ENCODE assay signal across 11 cellular contexts in genomic region chr17:733743-734142, GRCh38. TPM values are rescaled to one million over a fixed set of nuclear protein-coding genes. Genes with fewer than 3 reads are reported as not detected.
DNase-seq lines count a peak whose midpoint lies in the region; ATAC-seq, FAIRE-seq and TF ChIP-seq lines count a peak whose summit lies in the region.
"Had no signal": no experiment of that assay in that cellular context is flagged by ENCODE, and none has a peak within 500 bp of the region (broad histone marks: within the 10 kb centered on the region; RNA-seq: fewer than 3 reads in every experiment).

No MANE protein-coding gene starts in this region.

- H4K20me1 ChIP-seq in GM23248 (ENCODE audit: insufficient read depth) (no peaks in the 10 kb centered on the region), keratinocyte (ENCODE audit: control insufficient read depth, extremely low read depth, insufficient read depth, low read length) (no peaks in the 10 kb centered on the region)

- H3K9me3 Mint-ChIP-seq in activated T-helper 2 cell treated with anti-CD3 and anti-CD28 coated beads, Interferon-gamma antibody, Interleukin-2, Interleukin-4, amounts not matched to agents 10 μg/mL and 5 μg/mL and 100 μg/mL, durations not matched to agents 14 hours and 24 hours and 36 hours, result no peaks in the 10 kb centered on the region

- peaks cover 2% of the 10 kb centered on the region for H3K9me1 ChIP-seq in keratinocyte (ENCODE audit: control insufficient read depth, extremely low read depth, insufficient read depth, low read length)

- H2AFZ ChIP-seq in GM23248 (no peak overlapping the region), keratinocyte (ENCODE audit: control insufficient read depth, low read length) (no peak overlapping the region)

- H3K4me1 ChIP-seq in A549 (peaks cover 14% of the 10 kb centered on the region), GM23248 (ENCODE audit: insufficient read depth) (peaks cover 7% of the 10 kb centered on the region), keratinocyte (ENCODE audit: control insufficient read depth, extremely low read depth, insufficient read depth, low read length) (peaks cover 58% of the 10 kb centered on the region)

- H3K4me3 Mint-ChIP-seq in activated T-helper 2 cell treated with anti-CD3 and anti-CD28 coated beads, Interferon-gamma antibody, Interleukin-2, Interleukin-4, amounts not matched to agents 10 μg/mL and 5 μg/mL and 100 μg/mL, durations not matched to agents 14 hours and 24 hours and 36 hours (ENCODE audit: low read depth), result peak overlapping the region; percentile 92

- H3K4me3 ChIP-seq in A549 (peak overlapping the region; percentile 80), GM23248 (peak overlapping the region; percentile 86), keratinocyte (ENCODE audit: control insufficient read depth in 2 of 3, extremely low read depth in 1 of 3, insufficient read depth in 2 of 3, low read depth in 1 of 3, low read length in 3 of 3) (peak overlapping the region; percentile 59 to 68 (median 59))

- H3K9me2 ChIP-seq in GM23248 (ENCODE audit: insufficient read depth), result no peaks in the 10 kb centered on the region

- H3K9ac ChIP-seq in GM23248, result peak overlapping the region; percentile 98
- peak overlapping the region; percentile 74 for H3K9ac ChIP-seq in keratinocyte (ENCODE audit: control insufficient read depth, extremely low read depth, insufficient read depth, low read length)
- H3K9ac ChIP-seq: parathyroid adenoma had no signal

- peaks cover 7% of the 10 kb centered on the region; the same call in 1 of the 2 replicates for H3F3A ChIP-seq in GM23248 (ENCODE audit: insufficient read depth)

- FAIRE-seq in A549 (lab: Jason Lieb, UNC) (no peak), keratinocyte (lab: Jason Lieb, UNC) (peak; percentile 49)
- FAIRE-seq: urothelium cell line had no signal

- DNase-seq in A549 (ENCODE audit: low read depth in 1 of 2, low spot score in 1 of 2) (no peak), GM23248 (no peak), keratinocyte (ENCODE audit: low read depth, low spot score) (no peak), cerebellar nuclear complex (lab: John Stamatoyannopoulos, UW) (no peak), D341Med (ENCODE audit: low spot score) (no peak)
- DNase-seq in activated T-helper 2 cell treated with anti-CD3 and anti-CD28 coated beads, Interferon-gamma antibody, Interleukin-2, Interleukin-4, amounts not matched to agents 10 μg/mL and 5 μg/mL and 100 μg/mL, durations not matched to agents 14 hours and 24 hours and 36 hours (ENCODE audit: low spot score), result no peak
- DNase-seq in effector CD4-positive, alpha-beta T cell, result no peak
- DNase-seq: NCI-H446 treated with DMSO at 0.1 percent for 48 hours had no signal

- no peaks in the 10 kb centered on the region for H3K27me3 ChIP-seq in GM23248 (replicated peaks; ENCODE audit: insufficient read depth)
- H3K27me3 ChIP-seq in keratinocyte (ENCODE audit: control insufficient read depth, extremely low read depth, insufficient read depth, low read length), result no peaks in the 10 kb centered on the region

- TF ChIP-seq EP300 in A549 (IDR thresholded peaks at IDR 0.05), result no peak

- H3K9me3 ChIP-seq in A549 (no peaks in the 10 kb centered on the region), GM23248 (ENCODE audit: low read depth) (no peaks in the 10 kb centered on the region), keratinocyte (ENCODE audit: control insufficient read depth, low read depth, low read length) (no peaks in the 10 kb centered on the region)

- H3K36me3 ChIP-seq in GM23248 (ENCODE audit: low read depth) (peaks cover 18% of the 10 kb centered on the region), keratinocyte (ENCODE audit: control insufficient read depth in 2 of 2, extremely low read depth in 1 of 2, insufficient read depth in 2 of 2, low read length in 2 of 2) (peaks cover 3 to 9% of the 10 kb centered on the region in 2 experiments)

- peak overlapping the region; percentile 55 for H3K27ac Mint-ChIP-seq in activated T-helper 2 cell treated with anti-CD3 and anti-CD28 coated beads, Interferon-gamma antibody, Interleukin-2, Interleukin-4, amounts not matched to agents 10 μg/mL and 5 μg/mL and 100 μg/mL, durations not matched to agents 14 hours and 24 hours and 36 hours

- peaks cover 17% of the 10 kb centered on the region for H3K4me1 Mint-ChIP-seq in activated T-helper 2 cell treated with anti-CD3 and anti-CD28 coated beads, Interferon-gamma antibody, Interleukin-2, Interleukin-4, amounts not matched to agents 10 μg/mL and 5 μg/mL and 100 μg/mL, durations not matched to agents 14 hours and 24 hours and 36 hours (ENCODE audit: low read depth)

- H3K27ac ChIP-seq in A549 (peak overlapping the region in 1 of 2 experiments; percentile 96; a peak in 3 of 6 replicates), GM23248 (peak overlapping the region; percentile 80; the same call in 1 of the 2 replicates), keratinocyte (ENCODE audit: control insufficient read depth, insufficient read depth, low read length) (peak overlapping the region; percentile 69)
- H3K27ac ChIP-seq: parathyroid adenoma had no signal

- POLR2A ChIA-PET in A549 (lab: Yijun Ruan, JAX), result interaction anchor here (0.6 kb wide), 1 partner anchor 18 kb away, joined by 4 read pairs; the partner anchor contains the start of gene GEMIN4

- TF ChIP-seq CTCF in A549 (IDR thresholded peaks at IDR 0.05) (no peak), keratinocyte (optimal IDR thresholded peaks at IDR 0.05 in 1 of 3, IDR thresholded peaks at IDR 0.05 in 1 of 3, conservative IDR thresholded peaks at IDR 0.05 in 1 of 3; ENCODE audit: extremely low read depth in 1 of 3, insufficient read depth in 2 of 3, low read length in 3 of 3) (no peak)

- in situ Hi-C loops in GM23248 (cut with MboI), result no loop called here

- WGBS in A549 (ENCODE audit: missing lambda C conversion rate), result 75% methylated on average over 10 of the region's 10 CpGs
- WGBS in GM23248 (ENCODE audit: low coverage in 1 of 2, low lambda C conversion rate in 2 of 2, missing lambda C conversion rate in 2 of 2), 2 experiments, result 72 to 78% methylated on average over 10 of the region's 10 CpGs

- no peak for TF ChIP-seq RAD21 in A549 (conservative IDR thresholded peaks at IDR 0.05 in 1 of 2, IDR thresholded peaks at IDR 0.05 in 1 of 2)

- peaks cover 66% of the 10 kb centered on the region for H3K79me2 ChIP-seq in GM23248 (ENCODE audit: insufficient read depth)
- peaks cover 34% of the 10 kb centered on the region for H3K79me2 ChIP-seq in keratinocyte (ENCODE audit: control insufficient read depth, insufficient read depth, low read length)
- H3K79me2 ChIP-seq: parathyroid adenoma had no signal

- H3K36me3 Mint-ChIP-seq in activated T-helper 2 cell treated with anti-CD3 and anti-CD28 coated beads, Interferon-gamma antibody, Interleukin-2, Interleukin-4, amounts not matched to agents 10 μg/mL and 5 μg/mL and 100 μg/mL, durations not matched to agents 14 hours and 24 hours and 36 hours (ENCODE audit: low read depth), result peaks cover 55% of the 10 kb centered on the region

- ATAC-seq in A549, result peak in 1 of 2 experiments; percentile 2; a peak in 2 of 6 replicates
- ATAC-seq in HG03045 (IDR thresholded peaks at IDR 0.05; ENCODE audit: unreplicated experiment), result no peak

- intact Hi-C loops in activated T-helper 2 cell treated with anti-CD3 and anti-CD28 coated beads, Interferon-gamma antibody, Interleukin-2, Interleukin-4, amounts not matched to agents 10 μg/mL and 5 μg/mL and 100 μg/mL, durations not matched to agents 14 hours and 24 hours and 36 hours (cut with micrococcal nuclease), result loop anchor here (2.0 kb wide), 1 partner anchor 19 kb away; the partner anchor contains the start of gene VPS53

- TF ChIP-seq POLR2A in A549 (IDR thresholded peaks at IDR 0.05; ENCODE audit: low read length), result no peak

- H3K27me3 Mint-ChIP-seq in activated T-helper 2 cell treated with anti-CD3 and anti-CD28 coated beads, Interferon-gamma antibody, Interleukin-2, Interleukin-4, amounts not matched to agents 10 μg/mL and 5 μg/mL and 100 μg/mL, durations not matched to agents 14 hours and 24 hours and 36 hours (ENCODE audit: low read depth), result no peaks in the 10 kb centered on the region

- CTCF ChIA-PET in A549 (lab: Yijun Ruan, JAX), result interaction anchor here (1.0 to 1.7 kb wide), 3 partner anchors 12 to 14 kb away, joined by 3 to 4 read pairs (median 4); no protein-coding TSS in a partner anchor

- H3K4me2 ChIP-seq in A549, result peak overlapping the region; percentile 96
- peak overlapping the region; percentile 89 for H3K4me2 ChIP-seq in GM23248 (ENCODE audit: unreplicated experiment)
- H3K4me2 ChIP-seq in keratinocyte (ENCODE audit: control insufficient read depth, extremely low read depth, insufficient read depth, low read depth, low read length), result peak overlapping the region; percentile 94

- dilution Hi-C loops in keratinocyte (cut with MboI; ENCODE audit: extremely low pct_ligation_motif_present, low sequenced_read_pairs), result no loop called here

RNA-seq across cellular contexts. Expression of gene TLCD3A, which starts 1.3 kb away (rescaled TPM):
- 29.5 and 35.1 TPM in 2 replicates for polyA plus RNA-seq in A549 (2011; rRNA removed)
- 42.9 and 53.3 TPM in 2 replicates for polyA plus RNA-seq in A549 (2012; cell fraction: cytosol; rRNA removed)
- polyA plus RNA-seq in A549 (2012; cell fraction: nucleus; rRNA removed), result 35.4 and 40.6 TPM in 2 replicates
- polyA plus RNA-seq in A549 (2017; fragmentation: RNase III; extraction: RNeasy Plus Mini Kit Qiagen cat#74134 plus additional on column Dnase treatment), result 28.5 to 31.5 TPM (median 30.8 TPM) in 3 replicates
- 47.1 and 53.6 TPM in 2 replicates for polyA minus RNA-seq in A549 (2011; rRNA and poly(A)+ RNA removed)
- total RNA-seq in GM23248 (2014; rRNA removed; shearing (Covaris generic)), result 48.9 and 56.4 TPM in 2 replicates
- polyA plus RNA-seq in GM23248 (2016; fragmentation: Nextera tagmentation; extraction: Ambion mirVana), result 42.2 and 49.2 TPM in 2 replicates
- total RNA-seq in activated T-helper 2 cell treated with anti-CD3 and anti-CD28 coated beads, Interferon-gamma antibody, Interleukin-2, Interleukin-4, amounts not matched to agents 10 μg/mL and 5 μg/mL and 100 μg/mL, durations not matched to agents 14 hours and 24 hours and 36 hours, result 38.1 and 41.0 TPM in 2 replicates
- polyA plus RNA-seq in keratinocyte, result 34.1 to 44.3 TPM (median 41.1 TPM) in 3 replicates
- 10.9 TPM for polyA plus RNA-seq in keratinocyte (2011; ENCODE audit: low read depth)
- 34.1 and 36.9 TPM in 2 replicates for polyA plus RNA-seq in keratinocyte (2011; cell fraction: cytosol; rRNA removed)
- polyA plus RNA-seq in keratinocyte (2011; cell fraction: nucleus; rRNA removed), result 39.3 and 44.7 TPM in 2 replicates
- 25.2 and 45.1 TPM in 2 replicates for polyA plus RNA-seq in keratinocyte (2012; ENCODE audit: low replicate concordance)
- 47.0 to 93.3 TPM (median 50.5 TPM) in 3 replicates for polyA minus RNA-seq in keratinocyte
- polyA minus RNA-seq in keratinocyte (2011; cell fraction: cytosol; rRNA and poly(A)+ RNA removed), result 43.4 TPM
- polyA minus RNA-seq in keratinocyte (2011; cell fraction: nucleus; rRNA and poly(A)+ RNA removed), result 20.7 and 34.0 TPM in 2 replicates

RNA-seq across cellular contexts. Expression of gene GEMIN4, which starts 18.3 kb away (rescaled TPM):
- 36.1 and 51.8 TPM in 2 replicates for polyA plus RNA-seq in A549 (2011; rRNA removed)
- polyA plus RNA-seq in A549 (2012; cell fraction: cytosol; rRNA removed), result 47.7 and 57.8 TPM in 2 replicates
- 87.8 and 97.5 TPM in 2 replicates for polyA plus RNA-seq in A549 (2012; cell fraction: nucleus; rRNA removed)
- polyA plus RNA-seq in A549 (2017; fragmentation: RNase III; extraction: RNeasy Plus Mini Kit Qiagen cat#74134 plus additional on column Dnase treatment), result 45.5 to 49.0 TPM (median 47.6 TPM) in 3 replicates
- polyA minus RNA-seq in A549 (2011; rRNA and poly(A)+ RNA removed), result 75.5 and 86.7 TPM in 2 replicates
- total RNA-seq in GM23248 (2014; rRNA removed; shearing (Covaris generic)), result 9.7 and 11.1 TPM in 2 replicates
- polyA plus RNA-seq in GM23248 (2016; fragmentation: Nextera tagmentation; extraction: Ambion mirVana), result 18.0 and 18.2 TPM in 2 replicates
- total RNA-seq in activated T-helper 2 cell treated with anti-CD3 and anti-CD28 coated beads, Interferon-gamma antibody, Interleukin-2, Interleukin-4, amounts not matched to agents 10 μg/mL and 5 μg/mL and 100 μg/mL, durations not matched to agents 14 hours and 24 hours and 36 hours, result 62.8 and 64.2 TPM in 2 replicates
- polyA plus RNA-seq in keratinocyte, result 29.5 to 34.2 TPM (median 30.2 TPM) in 3 replicates
- 8.8 TPM for polyA plus RNA-seq in keratinocyte (2011; ENCODE audit: low read depth)
- 18.4 and 23.9 TPM in 2 replicates for polyA plus RNA-seq in keratinocyte (2011; cell fraction: cytosol; rRNA removed)
- polyA plus RNA-seq in keratinocyte (2011; cell fraction: nucleus; rRNA removed), result 29.3 and 45.9 TPM in 2 replicates
- 16.2 and 29.7 TPM in 2 replicates for polyA plus RNA-seq in keratinocyte (2012; ENCODE audit: low replicate concordance)
- 35.9 to 107 TPM (median 40.7 TPM) in 3 replicates for polyA minus RNA-seq in keratinocyte
- 26.7 TPM for polyA minus RNA-seq in keratinocyte (2011; cell fraction: cytosol; rRNA and poly(A)+ RNA removed)
- 26.0 and 32.7 TPM in 2 replicates for polyA minus RNA-seq in keratinocyte (2011; cell fraction: nucleus; rRNA and poly(A)+ RNA removed)

RNA-seq across cellular contexts. Expression of gene VPS53, which starts 19.1 kb away (rescaled TPM):
- polyA plus RNA-seq in A549 (2011; rRNA removed) (32.1 and 34.2 TPM in 2 replicates), A549 (2017; fragmentation: RNase III; extraction: RNeasy Plus Mini Kit Qiagen cat#74134 plus additional on column Dnase treatment) (20.0 to 21.7 TPM (median 21.5 TPM) in 3 replicates), GM23248 (2016; fragmentation: Nextera tagmentation; extraction: Ambion mirVana) (16.5 and 16.8 TPM in 2 replicates), keratinocyte (32.0 to 38.2 TPM (median 33.2 TPM) in 3 replicates)
- polyA plus RNA-seq in A549 (2012; cell fraction: cytosol; rRNA removed), result 18.0 and 21.3 TPM in 2 replicates
- 20.1 and 22.7 TPM in 2 replicates for polyA plus RNA-seq in A549 (2012; cell fraction: nucleus; rRNA removed)
- 135 and 173 TPM in 2 replicates for polyA minus RNA-seq in A549 (2011; rRNA and poly(A)+ RNA removed)
- total RNA-seq in GM23248 (2014; rRNA removed; shearing (Covaris generic)), result 10.2 and 13.9 TPM in 2 replicates
- 84.9 and 86.1 TPM in 2 replicates for total RNA-seq in activated T-helper 2 cell treated with anti-CD3 and anti-CD28 coated beads, Interferon-gamma antibody, Interleukin-2, Interleukin-4, amounts not matched to agents 10 μg/mL and 5 μg/mL and 100 μg/mL, durations not matched to agents 14 hours and 24 hours and 36 hours
- polyA plus RNA-seq in keratinocyte (2011; ENCODE audit: low read depth), result 117 TPM
- polyA plus RNA-seq in keratinocyte (2011; cell fraction: cytosol; rRNA removed), result 29.3 and 30.1 TPM in 2 replicates
- polyA plus RNA-seq in keratinocyte (2011; cell fraction: nucleus; rRNA removed), result 61.1 and 74.0 TPM in 2 replicates
- 22.9 and 38.4 TPM in 2 replicates for polyA plus RNA-seq in keratinocyte (2012; ENCODE audit: low replicate concordance)
- 150 to 280 TPM (median 212 TPM) in 3 replicates for polyA minus RNA-seq in keratinocyte
- 58.3 TPM for polyA minus RNA-seq in keratinocyte (2011; cell fraction: cytosol; rRNA and poly(A)+ RNA removed)
- 73.5 and 142 TPM in 2 replicates for polyA minus RNA-seq in keratinocyte (2011; cell fraction: nucleus; rRNA and poly(A)+ RNA removed)

RNA-seq across cellular contexts. Expression of gene GLOD4, which starts 48.3 kb away (rescaled TPM):
- polyA plus RNA-seq in A549 (2011; rRNA removed), result 98.3 and 133 TPM in 2 replicates
- 56.4 and 60.1 TPM in 2 replicates for polyA plus RNA-seq in A549 (2012; cell fraction: cytosol; rRNA removed)
- 29.1 and 63.3 TPM in 2 replicates for polyA plus RNA-seq in A549 (2012; cell fraction: nucleus; rRNA removed)
- polyA plus RNA-seq in A549 (2017; fragmentation: RNase III; extraction: RNeasy Plus Mini Kit Qiagen cat#74134 plus additional on column Dnase treatment), result 119 to 141 TPM (median 132 TPM) in 3 replicates
- polyA minus RNA-seq in A549 (2011; rRNA and poly(A)+ RNA removed), result 24.9 and 29.2 TPM in 2 replicates
- total RNA-seq in GM23248 (2014; rRNA removed; shearing (Covaris generic)), result 76.3 and 85.7 TPM in 2 replicates
- polyA plus RNA-seq in GM23248 (2016; fragmentation: Nextera tagmentation; extraction: Ambion mirVana), result 63.5 and 67.7 TPM in 2 replicates
- 84.8 and 98.0 TPM in 2 replicates for total RNA-seq in activated T-helper 2 cell treated with anti-CD3 and anti-CD28 coated beads, Interferon-gamma antibody, Interleukin-2, Interleukin-4, amounts not matched to agents 10 μg/mL and 5 μg/mL and 100 μg/mL, durations not matched to agents 14 hours and 24 hours and 36 hours
- polyA plus RNA-seq in keratinocyte, result 47.1 to 71.9 TPM (median 62.8 TPM) in 3 replicates
- polyA plus RNA-seq in keratinocyte (2011; ENCODE audit: low read depth), result 117 TPM
- 48.9 and 63.3 TPM in 2 replicates for polyA plus RNA-seq in keratinocyte (2011; cell fraction: cytosol; rRNA removed)
- 89.0 and 91.2 TPM in 2 replicates for polyA plus RNA-seq in keratinocyte (2011; cell fraction: nucleus; rRNA removed)
- polyA plus RNA-seq in keratinocyte (2012; ENCODE audit: low replicate concordance), result 63.4 and 74.8 TPM in 2 replicates
- 5.8 to 50.7 TPM (median 17.0 TPM) in 3 replicates for polyA minus RNA-seq in keratinocyte
- 15.5 TPM for polyA minus RNA-seq in keratinocyte (2011; cell fraction: cytosol; rRNA and poly(A)+ RNA removed)
- polyA minus RNA-seq in keratinocyte (2011; cell fraction: nucleus; rRNA and poly(A)+ RNA removed), result 13.0 and 25.7 TPM in 2 replicates

RNA-seq across cellular contexts. Expression of gene MRM3, which starts 48.4 kb away (rescaled TPM):
- 27.1 and 38.8 TPM in 2 replicates for polyA plus RNA-seq in A549 (2011; rRNA removed)
- polyA plus RNA-seq in A549 (2012; cell fraction: cytosol; rRNA removed), result 34.2 and 36.3 TPM in 2 replicates
- 33.7 and 34.2 TPM in 2 replicates for polyA plus RNA-seq in A549 (2012; cell fraction: nucleus; rRNA removed)
- 45.4 to 48.2 TPM (median 47.1 TPM) in 3 replicates for polyA plus RNA-seq in A549 (2017; fragmentation: RNase III; extraction: RNeasy Plus Mini Kit Qiagen cat#74134 plus additional on column Dnase treatment)
- 17.1 and 19.2 TPM in 2 replicates for polyA minus RNA-seq in A549 (2011; rRNA and poly(A)+ RNA removed)
- total RNA-seq in GM23248 (2014; rRNA removed; shearing (Covaris generic)), result 19.1 and 28.7 TPM in 2 replicates
- 19.3 and 21.7 TPM in 2 replicates for polyA plus RNA-seq in GM23248 (2016; fragmentation: Nextera tagmentation; extraction: Ambion mirVana)
- total RNA-seq in activated T-helper 2 cell treated with anti-CD3 and anti-CD28 coated beads, Interferon-gamma antibody, Interleukin-2, Interleukin-4, amounts not matched to agents 10 μg/mL and 5 μg/mL and 100 μg/mL, durations not matched to agents 14 hours and 24 hours and 36 hours, result 28.4 and 29.3 TPM in 2 replicates
- polyA plus RNA-seq in keratinocyte, result 10.9 to 15.5 TPM (median 11.5 TPM) in 3 replicates
- polyA plus RNA-seq in keratinocyte (2011; ENCODE audit: low read depth), result 8.8 TPM
- polyA plus RNA-seq in keratinocyte (2011; cell fraction: cytosol; rRNA removed), result 7.2 and 8.9 TPM in 2 replicates
- 8.3 and 8.8 TPM in 2 replicates for polyA plus RNA-seq in keratinocyte (2011; cell fraction: nucleus; rRNA removed)
- 12.9 and 13.8 TPM in 2 replicates for polyA plus RNA-seq in keratinocyte (2012; ENCODE audit: low replicate concordance)
- polyA minus RNA-seq in keratinocyte, result 3.3 to 8.7 TPM (median 5.5 TPM) in 3 replicates
- 6.9 TPM for polyA minus RNA-seq in keratinocyte (2011; cell fraction: cytosol; rRNA and poly(A)+ RNA removed)
- polyA minus RNA-seq in keratinocyte (2011; cell fraction: nucleus; rRNA and poly(A)+ RNA removed), result 6.1 and 6.4 TPM in 2 replicates
